In genomic region chr22:30196141-30196866, GRCh38 we compare ENCODE assay signal across 8 cellular contexts. TPM values are rescaled to one million over a fixed set of nuclear protein-coding genes. Genes with fewer than 3 reads are reported as not detected.
DNase-seq lines count a peak whose midpoint lies in the region; ATAC-seq and TF ChIP-seq lines count a peak whose summit lies in the region.

No MANE protein-coding gene starts in this region.

- H3K27ac Mint-ChIP-seq in activated CD4-positive, alpha-beta T cell treated with anti-CD3 and anti-CD28 coated beads for 36 hours = peak overlapping the region; percentile 90
- peak overlapping the region; percentile 89 for H3K27ac Mint-ChIP-seq in endodermal cell
- H3K27ac Mint-ChIP-seq in stimulated activated naive B cell treated with anti-CD40 and anti-IgM and Interleukin-4, amounts not matched to agents 10 μg/mL and 1 μg/mL and 100 μg/mL, for 72 hours = peak overlapping the region; percentile 25

- no peak overlapping the region for H3K9ac ChIP-seq in endodermal cell (ENCODE audit: extremely low read depth, low read length, poor library complexity, severe bottlenecking)

- no peak for TF ChIP-seq CTCF in GM20000 (IDR thresholded peaks at IDR 0.05; ENCODE audit: extremely low read depth, missing control alignments)
- TF ChIP-seq CTCF in endodermal cell (conservative IDR thresholded peaks at IDR 0.05) = no peak

- no peaks in the 10 kb centered on the region for H3K27me3 Mint-ChIP-seq in activated CD4-positive, alpha-beta T cell treated with anti-CD3 and anti-CD28 coated beads for 36 hours
- H3K27me3 Mint-ChIP-seq in endodermal cell (ENCODE audit: insufficient read depth) = peaks cover 2% of the 10 kb centered on the region
- no peaks in the 10 kb centered on the region for H3K27me3 Mint-ChIP-seq in stimulated activated naive B cell treated with anti-CD40 and anti-IgM and Interleukin-4, amounts not matched to agents 10 μg/mL and 1 μg/mL and 100 μg/mL, for 72 hours

- peak; percentile 75 for ATAC-seq in activated CD4-positive, alpha-beta T cell treated with anti-CD3 and anti-CD28 coated beads for 36 hours
- ATAC-seq in stimulated activated naive B cell treated with anti-CD40 and anti-IgM and Interleukin-4, amounts not matched to agents 10 μg/mL and 1 μg/mL and 100 μg/mL, for 72 hours (replicated peaks) = peak; percentile 73
- ATAC-seq in GM18867 (IDR thresholded peaks at IDR 0.05; ENCODE audit: unreplicated experiment) = no peak
- no peak for ATAC-seq in GM21515 (IDR thresholded peaks at IDR 0.05; ENCODE audit: unreplicated experiment)

- peaks cover 56% of the 10 kb centered on the region for H3K4me1 Mint-ChIP-seq in activated CD4-positive, alpha-beta T cell treated with anti-CD3 and anti-CD28 coated beads for 36 hours
- H3K4me1 Mint-ChIP-seq in endodermal cell = peaks cover 16% of the 10 kb centered on the region
- peaks cover 38 to 51% of the 10 kb centered on the region in 2 donors for H3K4me1 Mint-ChIP-seq in stimulated activated naive B cell treated with anti-CD40 and anti-IgM and Interleukin-4, amounts not matched to agents 10 μg/mL and 1 μg/mL and 100 μg/mL, for 72 hours

- intact Hi-C loops in activated CD4-positive, alpha-beta T cell treated with anti-CD3 and anti-CD28 coated beads for 36 hours (cut with DNase I, micrococcal nuclease) = loop anchor here (2.0 to 5.0 kb wide), 4 partner anchors 14 to 41 kb away; no protein-coding TSS in a partner anchor

- H3K9me3 ChIP-seq in endodermal cell (ENCODE audit: control insufficient read depth, low read length) = no peaks in the 10 kb centered on the region

- 30 to 42% methylated on average over 2 to 11 of the region's 11 CpGs for WGBS in endodermal cell (ENCODE audit: insufficient coverage in 1 of 2, insufficient read length in 1 of 2), 2 experiments

- H3K4me3 ChIP-seq in endodermal cell (ENCODE audit: low read length) = no peak overlapping the region

- POLR2A ChIA-PET in activated CD4-positive, alpha-beta T cell treated with anti-CD3 and anti-CD28 coated beads for 36 hours (lab: Charles Lee) = interaction anchor here (0.6 to 1.3 kb wide), 4 partner anchors 11 to 69 kb away, joined by 3 to 8 read pairs (median 6); no protein-coding TSS in a partner anchor

- no peaks in the 10 kb centered on the region for H3K36me3 ChIP-seq in endodermal cell (ENCODE audit: control insufficient read depth, insufficient read depth, low read length)

- H3K9me3 Mint-ChIP-seq in activated CD4-positive, alpha-beta T cell treated with anti-CD3 and anti-CD28 coated beads for 36 hours (ENCODE audit: low read depth) = no peaks in the 10 kb centered on the region
- peaks cover 2% of the 10 kb centered on the region for H3K9me3 Mint-ChIP-seq in endodermal cell
- H3K9me3 Mint-ChIP-seq in stimulated activated naive B cell treated with anti-CD40 and anti-IgM and Interleukin-4, amounts not matched to agents 10 μg/mL and 1 μg/mL and 100 μg/mL, for 72 hours = peaks cover 0 to 5% of the 10 kb centered on the region in 2 donors

- H3K27me3 ChIP-seq in endodermal cell (ENCODE audit: control insufficient read depth, insufficient read depth, low read length, poor library complexity, severe bottlenecking) = no peaks in the 10 kb centered on the region

- peaks cover 4% of the 10 kb centered on the region for H3K4me1 ChIP-seq in endodermal cell (ENCODE audit: control insufficient read depth, insufficient read depth, low read length)

- peak overlapping the region; percentile 25 for H3K27ac ChIP-seq in endodermal cell (ENCODE audit: low read depth, low read length)

- H3K4me3 Mint-ChIP-seq in activated CD4-positive, alpha-beta T cell treated with anti-CD3 and anti-CD28 coated beads for 36 hours = peak overlapping the region; percentile 25
- peak overlapping the region; percentile 19 for H3K4me3 Mint-ChIP-seq in endodermal cell
- peak overlapping the region; percentile 25 to 52 for H3K4me3 Mint-ChIP-seq in stimulated activated naive B cell treated with anti-CD40 and anti-IgM and Interleukin-4, amounts not matched to agents 10 μg/mL and 1 μg/mL and 100 μg/mL, for 72 hours

- CTCF ChIA-PET in activated CD4-positive, alpha-beta T cell treated with anti-CD3 and anti-CD28 coated beads for 36 hours (lab: Charles Lee) = interaction anchor here (0.8 to 1.6 kb wide), 7 partner anchors 8 to 191 kb away, joined by 3 to 8 read pairs (median 3); partner anchors contain the start of gene RNF215

- DNase-seq in GM20000 (ENCODE audit: low spot score) (peak; percentile 64), NCI-H2107 (lab: John Stamatoyannopoulos, UW) (peak; percentile 72), endodermal cell (peak; percentile 90), mucosa of gallbladder (ENCODE audit: low spot score) (peak; percentile 72)
- peak; percentile 66 for DNase-seq in activated CD4-positive, alpha-beta T cell treated with anti-CD3 and anti-CD28 coated beads for 36 hours
- DNase-seq in stimulated activated naive B cell treated with anti-CD40 and anti-IgM and Interleukin-4, amounts not matched to agents 10 μg/mL and 1 μg/mL and 100 μg/mL, for 72 hours = peak; percentile 39

- no peaks in the 10 kb centered on the region for H3K36me3 Mint-ChIP-seq in activated CD4-positive, alpha-beta T cell treated with anti-CD3 and anti-CD28 coated beads for 36 hours (ENCODE audit: low read depth)
- no peaks in the 10 kb centered on the region for H3K36me3 Mint-ChIP-seq in endodermal cell (ENCODE audit: low read depth)
- no peaks in the 10 kb centered on the region for H3K36me3 Mint-ChIP-seq in stimulated activated naive B cell treated with anti-CD40 and anti-IgM and Interleukin-4, amounts not matched to agents 10 μg/mL and 1 μg/mL and 100 μg/mL, for 72 hours

RNA-seq across cellular contexts. Expression of gene LIF, which starts 50.3 kb away (rescaled TPM):
- 100 to 1,000 TPM in 1 of 2 experiments, 10 to 100 TPM in 1; 77.3 to 105 TPM for total RNA-seq in activated CD4-positive, alpha-beta T cell treated with anti-CD3 and anti-CD28 coated beads for 36 hours
- total RNA-seq in endodermal cell (under 1 TPM; 0.31 to 0.77 TPM), mucosa of gallbladder (17.8 TPM)
- polyA plus RNA-seq in endodermal cell (2013, experiment 1 of 2) = 0.78 TPM
- 0.87 TPM for polyA plus RNA-seq in endodermal cell (2013, experiment 2 of 2)

Comparison
In these comparisons a context has a peak if more than half of its experiments do, and no peak if none do; other contexts are left out.
1. DNase-seq: peak in every context shown above with its lines; median percentile 90 in endodermal cell; 72 in NCI-H2107; 72 in mucosa of gallbladder; 66 in activated CD4-positive, alpha-beta T cell treated with anti-CD3 and anti-CD28 coated beads for 36 hours; 64 in GM20000; 39 in stimulated activated naive B cell treated with anti-CD40 and anti-IgM and Interleukin-4, amounts not matched to agents 10 μg/mL and 1 μg/mL and 100 μg/mL, for 72 hours.
2. ATAC-seq: peak in activated CD4-positive, alpha-beta T cell treated with anti-CD3 and anti-CD28 coated beads for 36 hours (single experiment) and stimulated activated naive B cell treated with anti-CD40 and anti-IgM and Interleukin-4, amounts not matched to agents 10 μg/mL and 1 μg/mL and 100 μg/mL, for 72 hours (2 of 2); none in GM18867 (single experiment) and GM21515 (single experiment).
3. H3K27ac Mint-ChIP-seq: peak in every context shown above with its lines; median percentile 90 in activated CD4-positive, alpha-beta T cell treated with anti-CD3 and anti-CD28 coated beads for 36 hours; 89 in endodermal cell; 25 in stimulated activated naive B cell treated with anti-CD40 and anti-IgM and Interleukin-4, amounts not matched to agents 10 μg/mL and 1 μg/mL and 100 μg/mL, for 72 hours.
4. RNA of gene LIF, which starts 50.3 kb away (total RNA-seq): 77.3 to 105 TPM in activated CD4-positive, alpha-beta T cell treated with anti-CD3 and anti-CD28 coated beads for 36 hours and 17.8 TPM in mucosa of gallbladder (single experiment); 0.31 to 0.77 TPM in endodermal cell; every median in the first group is over 10 times any median in the second.
5. Peak in every context shown above with its lines, with median percentiles within 50 percentile points of each other: H3K4me3 Mint-ChIP-seq.